ENCODE assay signal across 19 cellular contexts in the genomic region with DNA sequence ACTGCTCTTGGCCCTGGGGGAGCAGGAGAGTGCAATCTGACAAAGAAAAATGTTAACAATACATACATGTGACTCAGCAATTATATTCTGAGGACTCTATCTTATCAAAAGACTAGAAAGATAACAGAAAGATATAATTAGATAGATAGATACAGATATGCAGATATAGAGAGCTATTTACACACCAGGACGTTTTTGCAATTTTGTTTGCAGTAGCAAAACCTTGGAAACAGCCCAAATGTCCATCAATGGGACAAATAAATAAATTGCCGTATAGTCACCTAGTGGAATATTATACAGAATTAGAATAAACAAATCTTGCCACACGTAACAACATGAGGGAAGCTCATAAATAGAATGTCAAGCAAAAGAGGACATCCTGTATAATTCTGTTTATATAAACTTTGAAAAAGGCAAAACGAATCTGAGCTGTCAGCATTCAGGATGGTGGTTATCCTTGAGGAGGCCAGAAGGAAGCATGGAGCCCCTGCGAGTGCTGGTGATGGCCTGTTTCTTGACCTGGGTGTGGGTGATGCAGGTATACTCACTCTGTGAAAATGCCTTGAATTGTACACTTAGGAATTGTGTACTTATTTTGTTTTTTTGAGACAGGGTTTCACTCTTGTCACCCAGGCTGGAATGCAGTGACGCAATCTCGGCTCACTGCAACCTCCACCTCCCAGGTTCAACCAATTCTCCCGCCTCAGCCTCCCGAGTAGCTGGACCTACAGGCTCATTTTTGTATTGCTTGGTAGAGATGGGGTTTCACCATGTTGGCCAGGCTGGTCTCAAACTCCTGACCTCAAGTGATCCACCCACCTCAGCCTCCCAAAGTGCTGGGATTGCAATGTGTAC. TPM values are rescaled to one million over a fixed set of nuclear protein-coding genes. Genes with fewer than 3 reads are reported as not detected.
DNase-seq lines count a peak whose midpoint lies in the region; ATAC-seq and TF ChIP-seq lines count a peak whose summit lies in the region.
"Had no signal": no experiment of that assay in that cellular context is flagged by ENCODE, and none has a peak within 500 bp of the region (broad histone marks: within the 10 kb centered on the region; RNA-seq: fewer than 3 reads in every experiment).

No MANE protein-coding gene starts in this region.

- TF ChIP-seq CTCF in left ventricle myocardium inferior (IDR thresholded peaks at IDR 0.05; ENCODE audit: borderline replicate concordance) (no peak), LNCaP clone FGC (IDR thresholded peaks at IDR 0.05; ENCODE audit: control insufficient read depth, extremely low read depth, insufficient read depth) (no peak), hepatocyte (IDR thresholded peaks at IDR 0.05; ENCODE audit: poor library complexity) (no peak), type B pancreatic cell (conservative IDR thresholded peaks at IDR 0.05) (no peak), upper lobe of right lung (IDR thresholded peaks at IDR 0.05) (no peak), ovary (IDR thresholded peaks at IDR 0.05) (no peak)

- no peaks in the 10 kb centered on the region for H3K79me2 ChIP-seq in hepatocyte

- peaks cover 31% of the 10 kb centered on the region for H3K4me1 Mint-ChIP-seq in type B pancreatic cell (ENCODE audit: unreplicated experiment)
- H3K4me1 Mint-ChIP-seq in activated T-cell treated with anti-CD3 and anti-CD28 coated beads, Interleukin-2, amount 50 U/mL, for 24 hours (ENCODE audit: low read depth), result peaks cover 3% of the 10 kb centered on the region

- H3K9me2 ChIP-seq in hepatocyte (replicated peaks; ENCODE audit: insufficient read depth), result no peaks in the 10 kb centered on the region

- H3K36me3 ChIP-seq in left ventricle myocardium inferior (no peaks in the 10 kb centered on the region), hepatocyte (replicated peaks; ENCODE audit: insufficient read depth, low read depth) (no peaks in the 10 kb centered on the region), upper lobe of right lung (no peaks in the 10 kb centered on the region), ovary (no peaks in the 10 kb centered on the region)

- no peak for TF ChIP-seq POLR2A in ovary (IDR thresholded peaks at IDR 0.05)

- H3K9me3 ChIP-seq in left ventricle myocardium inferior (replicated peaks), result no peaks in the 10 kb centered on the region
- H3K9me3 ChIP-seq in hepatocyte (ENCODE audit: low read depth), result no peaks in the 10 kb centered on the region
- H3K9me3 ChIP-seq in upper lobe of right lung, result no peaks in the 10 kb centered on the region
- H3K9me3 ChIP-seq in ovary, result no peaks in the 10 kb centered on the region

- H3K27ac ChIP-seq in left ventricle myocardium inferior (replicated peaks) (peak overlapping the region; percentile 90), hepatocyte (peak overlapping the region; percentile 91), upper lobe of right lung (no peak overlapping the region), ovary (no peak overlapping the region)

- WGBS in hepatocyte (ENCODE audit: low lambda C conversion rate, missing lambda C conversion rate), result 60% methylated on average over 9 of the region's 9 CpGs
- WGBS in ovary, 3 donors, result 65 to 73% (median 68%) methylated on average over 9 of the region's 9 CpGs

- H4K20me1 ChIP-seq in hepatocyte (ENCODE audit: insufficient read depth, poor library complexity, severe bottlenecking), result no peaks in the 10 kb centered on the region

- no peak for DNase-seq in left ventricle myocardium inferior
- DNase-seq in left ventricle myocardium superior, result no peak
- DNase-seq in LNCaP clone FGC (ENCODE audit: low read depth), result peak; percentile 85
- DNase-seq in hepatocyte (ENCODE audit: low spot score), result no peak
- DNase-seq in type B pancreatic cell (ENCODE audit: extremely low spot score, unreplicated experiment), result no peak
- no peak for DNase-seq in upper lobe of right lung
- no peak for DNase-seq in activated T-cell treated with anti-CD3 and anti-CD28 coated beads, Interleukin-2, amount 50 U/mL, for 24 hours
- no peak for DNase-seq in ovary
- DNase-seq: AML-193; CD8-positive, alpha-beta T cell; DND-41; GDM1; H9; NCI-H1048; NCI-H2029; NCI-H510A; RPMI8226 had no signal

- peak overlapping the region; percentile 93 for H3K27ac Mint-ChIP-seq in type B pancreatic cell
- no peak overlapping the region for H3K27ac Mint-ChIP-seq in activated T-cell treated with anti-CD3 and anti-CD28 coated beads, Interleukin-2, amount 50 U/mL, for 24 hours
- H3K27ac Mint-ChIP-seq: CD8-positive, alpha-beta T cell had no signal

- H3K4me3 ChIP-seq in left ventricle myocardium inferior (no peak overlapping the region), LNCaP clone FGC (ENCODE audit: low read depth, low read length) (no peak overlapping the region), hepatocyte (no peak overlapping the region), upper lobe of right lung (no peak overlapping the region), ovary (no peak overlapping the region)

- no peak for TF ChIP-seq EP300 in ovary (IDR thresholded peaks at IDR 0.05)

- H3K9me3 Mint-ChIP-seq in type B pancreatic cell, result no peaks in the 10 kb centered on the region
- H3K9me3 Mint-ChIP-seq in activated T-cell treated with anti-CD3 and anti-CD28 coated beads, Interleukin-2, amount 50 U/mL, for 24 hours, result no peaks in the 10 kb centered on the region
- H3K9me3 Mint-ChIP-seq: CD8-positive, alpha-beta T cell; H9 had no signal

- peaks cover under 1% of the 10 kb centered on the region for H3K27me3 Mint-ChIP-seq in type B pancreatic cell
- peaks cover 23% of the 10 kb centered on the region for H3K27me3 Mint-ChIP-seq in activated T-cell treated with anti-CD3 and anti-CD28 coated beads, Interleukin-2, amount 50 U/mL, for 24 hours

- H3K4me2 ChIP-seq in hepatocyte, result no peak overlapping the region

- intact Hi-C loops in left ventricle myocardium inferior (cut with micrococcal nuclease) (no loop called here), left ventricle myocardium superior (cut with micrococcal nuclease) (no loop called here), upper lobe of right lung (cut with DNase I) (no loop called here), ovary (cut with DNase I) (no loop called here)

- H3K4me1 ChIP-seq in left ventricle myocardium inferior (peaks cover 71% of the 10 kb centered on the region), hepatocyte (ENCODE audit: insufficient read depth) (peaks cover 31% of the 10 kb centered on the region), upper lobe of right lung (peaks cover 3% of the 10 kb centered on the region), ovary (ENCODE audit: insufficient read depth) (no peaks in the 10 kb centered on the region)

- no peaks in the 10 kb centered on the region for H3K36me3 Mint-ChIP-seq in type B pancreatic cell
- no peaks in the 10 kb centered on the region for H3K36me3 Mint-ChIP-seq in activated T-cell treated with anti-CD3 and anti-CD28 coated beads, Interleukin-2, amount 50 U/mL, for 24 hours (ENCODE audit: low read depth)
- H3K36me3 Mint-ChIP-seq: CD8-positive, alpha-beta T cell had no signal

- H3K27me3 ChIP-seq in left ventricle myocardium inferior (ENCODE audit: low read depth) (peaks cover 13% of the 10 kb centered on the region), hepatocyte (no peaks in the 10 kb centered on the region), upper lobe of right lung (peaks cover 12% of the 10 kb centered on the region), ovary (no peaks in the 10 kb centered on the region)

- H3K4me3 Mint-ChIP-seq in type B pancreatic cell, result no peak overlapping the region
- no peak overlapping the region for H3K4me3 Mint-ChIP-seq in activated T-cell treated with anti-CD3 and anti-CD28 coated beads, Interleukin-2, amount 50 U/mL, for 24 hours
- H3K4me3 Mint-ChIP-seq: CD8-positive, alpha-beta T cell; H9 had no signal

- no peak overlapping the region for H2AFZ ChIP-seq in hepatocyte

- no peak for ATAC-seq in left ventricle myocardium superior
- ATAC-seq in upper lobe of right lung, result no peak
- ATAC-seq: CD8-positive, alpha-beta T cell had no signal

RNA-seq across cellular contexts. Expression of gene TRIM63, which starts 12.8 kb away (rescaled TPM):
- 203 TPM for total RNA-seq in left ventricle myocardium inferior
- 207 TPM for total RNA-seq in left ventricle myocardium superior
- 2.9 and 5.7 TPM in 2 replicates for total RNA-seq in hepatocyte
- 8.2 and 9.5 TPM in 2 replicates for polyA plus RNA-seq in hepatocyte
- total RNA-seq in type B pancreatic cell (ENCODE audit: low replicate concordance), result 1.7 and 4.1 TPM in 2 replicates
- 0.46 TPM for total RNA-seq in upper lobe of right lung
- total RNA-seq in ovary, result 1 to 10 TPM in 1 of 7 donors, under 1 TPM in 1, not detected in 5; 0.12 to 1.6 TPM
- polyA plus RNA-seq in ovary, result under 1 TPM; 0.06 to 0.27 TPM
- total RNA-seq: A673; CD8-positive, alpha-beta T cell; H9 had no signal

RNA-seq across cellular contexts. Expression of gene PDIK1L, which starts 31.4 kb away (rescaled TPM):
- 4.2 TPM for total RNA-seq in left ventricle myocardium inferior
- total RNA-seq in left ventricle myocardium superior, result 7.0 TPM
- total RNA-seq in hepatocyte, result 12.5 and 16.8 TPM in 2 replicates
- polyA plus RNA-seq in hepatocyte, result 2.6 and 4.4 TPM in 2 replicates
- 14.7 and 18.4 TPM in 2 replicates for total RNA-seq in type B pancreatic cell (ENCODE audit: low replicate concordance)
- total RNA-seq in upper lobe of right lung, result 11.4 TPM
- 10 to 100 TPM in 5 of 7 donors, 1 to 10 TPM in 2; 5.7 to 16.5 (median 12.3) TPM for total RNA-seq in ovary
- 1 to 10 TPM; 4.5 to 4.6 TPM for polyA plus RNA-seq in ovary

RNA-seq across cellular contexts. Expression of gene SLC30A2, which starts 34.3 kb away (rescaled TPM):
- 7.1 TPM for total RNA-seq in left ventricle myocardium inferior
- total RNA-seq in left ventricle myocardium superior, result 6.4 TPM
- total RNA-seq in hepatocyte, result 1.8 and 6.6 TPM in 2 replicates
- 4.5 and 4.8 TPM in 2 replicates for polyA plus RNA-seq in hepatocyte
- total RNA-seq in type B pancreatic cell (ENCODE audit: low replicate concordance), result 4.4 and 24.4 TPM in 2 replicates
- total RNA-seq in upper lobe of right lung, result not detected
- total RNA-seq in ovary, result under 1 TPM in 4 of 7 donors, not detected in 3; 0.11 to 0.80 (median 0.17) TPM
- polyA plus RNA-seq in ovary, result not detected
- total RNA-seq: A673; CD8-positive, alpha-beta T cell; SK-MEL-5 had no signal

RNA-seq across cellular contexts. Expression of gene EXTL1, which starts 58.6 kb away (rescaled TPM):
- total RNA-seq in left ventricle myocardium inferior (11.3 TPM), left ventricle myocardium superior (15.8 TPM), hepatocyte (0.17 and 0.84 TPM in 2 replicates), type B pancreatic cell (ENCODE audit: low replicate concordance) (0.31 and 4.2 TPM in 2 replicates), upper lobe of right lung (0.49 TPM), ovary (1 to 10 TPM; 1.7 to 4.5 (median 3.7) TPM)
- polyA plus RNA-seq in hepatocyte (1.3 and 1.6 TPM in 2 replicates), ovary (1 to 10 TPM in 1 of 2 donors, under 1 TPM in 1; 0.47 to 1.5 TPM)
- total RNA-seq: A673 had no signal

Comparison
In these comparisons a context has a peak if more than half of its experiments do, and no peak if none do; other contexts are left out.
1. H3K27ac ChIP-seq: peak in left ventricle myocardium inferior (single experiment) and hepatocyte (single experiment); none in upper lobe of right lung (single experiment) and ovary (0 of 2).
2. RNA of gene TRIM63, which starts 12.8 kb away (total RNA-seq): 207 TPM in left ventricle myocardium superior (single experiment) and 203 TPM in left ventricle myocardium inferior (single experiment); 2.9 to 5.7 TPM in hepatocyte, 1.7 to 4.1 TPM in type B pancreatic cell, 0.46 TPM in upper lobe of right lung (single experiment) and 0.12 to 1.6 TPM in ovary; every median in the first group is over 10 times any median in the second.